ENCODE assay signal across 20 cellular contexts in the genomic region with DNA sequence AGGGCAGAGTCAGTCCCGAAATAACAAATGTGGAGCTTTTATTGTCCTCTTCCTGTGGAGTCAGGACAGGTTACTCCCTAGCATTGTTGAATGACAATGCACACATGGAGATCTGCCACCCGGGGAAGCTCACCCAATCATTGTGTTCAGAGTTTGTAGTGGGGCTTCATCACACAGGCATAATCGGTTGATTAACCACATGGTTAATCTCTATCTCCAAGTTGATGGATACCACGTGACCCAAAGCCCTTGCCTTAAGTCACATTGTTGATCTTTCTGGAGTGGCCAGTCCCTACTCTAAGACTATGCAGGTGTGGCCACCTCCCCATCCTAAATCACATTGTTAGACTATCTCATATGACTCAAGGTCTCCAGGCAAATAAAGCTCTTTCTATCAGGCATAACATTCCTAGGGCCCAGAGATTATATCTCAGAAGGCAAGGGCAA. TPM values are rescaled to one million over a fixed set of nuclear protein-coding genes. Genes with fewer than 3 reads are reported as not detected.
DNase-seq lines count a peak whose midpoint lies in the region; ATAC-seq and TF ChIP-seq lines count a peak whose summit lies in the region.
"Had no signal": no experiment of that assay in that cellular context is flagged by ENCODE, and none has a peak within 500 bp of the region (broad histone marks: within the 10 kb centered on the region; RNA-seq: fewer than 3 reads in every experiment).

No MANE protein-coding gene starts in this region.

- H3K4me1 ChIP-seq in stomach = peaks cover 23 to 59% (median 33%) of the 10 kb centered on the region in 4 donors
- H3K4me1 ChIP-seq: SJSA1 had no signal

- 23 to 50% (median 32%) methylated on average over 4 of the region's 4 CpGs for WGBS in stomach, 5 donors

- no peak for TF ChIP-seq CTCF in VCaP (conservative IDR thresholded peaks at IDR 0.05)
- no peak for TF ChIP-seq CTCF in stomach (IDR thresholded peaks at IDR 0.05)

- H3K27me3 ChIP-seq in stomach = no peaks in the 10 kb centered on the region

- DNase-seq in NCI-H82 (lab: John Stamatoyannopoulos, UW) = peak; percentile 66
- DNase-seq in NCI-H82 treated with DMSO at 0.1 percent for 48 hours (lab: John Stamatoyannopoulos, UW; ENCODE audit: unreplicated experiment) = no peak
- peak; percentile 30 to 60 for DNase-seq in left colon
- DNase-seq in stomach = no peak
- DNase-seq in NCI-H1694 (lab: John Stamatoyannopoulos, UW) = no peak
- DNase-seq: C1 segment of cervical spinal cord, DMS153, H9, KG1, NCI-H1092, NCI-H2107, NCI-H345, NCI-H69 had no signal

- H3K36me3 ChIP-seq in stomach = no peaks in the 10 kb centered on the region
- H3K36me3 ChIP-seq: SJSA1 had no signal

- H3K4me3 ChIP-seq in stomach = no peak overlapping the region
- H3K4me3 ChIP-seq: SJSA1 had no signal

- ATAC-seq in left colon (peak; percentile 79), HG03457 (IDR thresholded peaks at IDR 0.05; ENCODE audit: unreplicated experiment) (no peak), HG02870 (IDR thresholded peaks at IDR 0.05; ENCODE audit: unreplicated experiment) (no peak)

- TF ChIP-seq POLR2A in stomach (IDR thresholded peaks at IDR 0.05) = no peak

- no peak for TF ChIP-seq EP300 in stomach (IDR thresholded peaks at IDR 0.05)

- H3K27ac ChIP-seq in VCaP (peak overlapping the region; percentile 81; the same call in 1 of the 2 replicates), stomach (peak overlapping the region in 4 of 5 donors; percentile 50 to 73 (median 68))
- H3K27ac ChIP-seq: SJSA1 had no signal

- intact Hi-C loops in left colon (cut with DNase I, micrococcal nuclease) (no loop called here), stomach (cut with DNase I; ENCODE audit: low total_unique reads) (loop anchor here (10.0 kb wide), 1 partner anchor 83 kb away; a partner anchor contains a TSS)

- no peaks in the 10 kb centered on the region for H3K9me3 ChIP-seq in stomach
- H3K9me3 ChIP-seq: SJSA1 had no signal

RNA-seq across cellular contexts. Expression of a gene that starts 2.6 kb away (rescaled TPM):
- total RNA-seq in left colon = not detected
- not detected for total RNA-seq in stomach
- polyA plus RNA-seq in stomach = not detected
- total RNA-seq: A172, H9, MCF 10A, RPMI7951, SJSA1 had no signal

RNA-seq across cellular contexts. Expression of a gene that starts 28.9 kb away (rescaled TPM):
- 1 to 10 TPM; 2.0 TPM for total RNA-seq in left colon
- total RNA-seq in stomach = 1 to 10 TPM in 1 of 5 donors, not detected in 4; 1.3 TPM
- not detected for polyA plus RNA-seq in stomach
- total RNA-seq: A172, H9, MCF 10A, RPMI7951, SJSA1 had no signal

Comparison
In these comparisons a context has a peak if more than half of its experiments do, and no peak if none do; other contexts are left out.
1. DNase-seq: peak in NCI-H82 (single experiment) and left colon (2 of 2); none in NCI-H82 treated with DMSO at 0.1 percent for 48 hours (single experiment), stomach (single experiment) and NCI-H1694 (single experiment).